10 cellular contexts compared by ENCODE assay signal in the genomic region with DNA sequence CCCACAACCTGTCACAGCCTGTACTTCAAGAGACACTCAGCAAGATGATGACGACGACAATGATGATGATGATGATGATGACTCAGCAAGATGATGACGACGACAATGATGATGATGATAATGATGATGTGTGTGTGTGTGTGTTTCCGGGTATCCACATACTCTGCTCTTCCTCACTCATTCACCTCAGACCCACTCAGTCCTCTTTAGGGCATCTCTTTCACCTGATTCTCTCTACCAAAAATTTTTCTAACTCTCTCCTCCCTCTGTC. TPM values are rescaled to one million over a fixed set of nuclear protein-coding genes. Genes with fewer than 3 reads are reported as not detected.
A peak's percentile ranks its signal among the peaks of the same experiment; 100 is the strongest.
DNase-seq lines count a peak whose midpoint lies in the region; ATAC-seq, FAIRE-seq and TF ChIP-seq lines count a peak whose summit lies in the region.
"Had no signal": no experiment of that assay in that cellular context is flagged by ENCODE, and none has a peak within 500 bp of the region (broad histone marks: within the 10 kb centered on the region; RNA-seq: fewer than 3 reads in every experiment).

No MANE protein-coding gene starts in this region.

- H3K9me3 ChIP-seq in CD4-positive, alpha-beta T cell (ENCODE audit: control insufficient read depth, low read length): no peaks in the 10 kb centered on the region
- H3K9me3 ChIP-seq in right lobe of liver (no peaks in the 10 kb centered on the region), left ventricle myocardium inferior (replicated peaks) (no peaks in the 10 kb centered on the region)

- no peaks in the 10 kb centered on the region for H3K9me3 Mint-ChIP-seq in CD4-positive, alpha-beta T cell
- no peaks in the 10 kb centered on the region for H3K9me3 Mint-ChIP-seq in activated naive CD8-positive, alpha-beta T cell treated with anti-CD3 and anti-CD28 coated beads for 36 hours

- no peaks in the 10 kb centered on the region for H3K27me3 Mint-ChIP-seq in CD4-positive, alpha-beta T cell
- no peaks in the 10 kb centered on the region for H3K27me3 Mint-ChIP-seq in activated naive CD8-positive, alpha-beta T cell treated with anti-CD3 and anti-CD28 coated beads for 36 hours

- POLR2A ChIA-PET in CD4-positive, alpha-beta T cell (lab: Charles Lee): no interaction called here

- H3K27ac Mint-ChIP-seq in CD4-positive, alpha-beta T cell: peak overlapping the region; percentile 84
- peak overlapping the region; percentile 57 for H3K27ac Mint-ChIP-seq in activated naive CD8-positive, alpha-beta T cell treated with anti-CD3 and anti-CD28 coated beads for 36 hours

- H3K27me3 ChIP-seq in CD4-positive, alpha-beta T cell (ENCODE audit: control insufficient read depth, insufficient read depth, low read length): no peaks in the 10 kb centered on the region
- H3K27me3 ChIP-seq in right lobe of liver: no peaks in the 10 kb centered on the region
- H3K27me3 ChIP-seq in left ventricle myocardium inferior (ENCODE audit: low read depth): no peaks in the 10 kb centered on the region

- FAIRE-seq in HTR-8/SVneo (lab: Jason Lieb, UNC): peak; percentile 87

- H3K36me3 ChIP-seq in right lobe of liver (peaks cover 0 to 16% (median under 1%) of the 10 kb centered on the region in 4 donors), left ventricle myocardium inferior (peaks cover 10% of the 10 kb centered on the region)

- TF ChIP-seq CTCF in CD4-positive, alpha-beta T cell (IDR thresholded peaks at IDR 0.05): no peak
- TF ChIP-seq CTCF in right lobe of liver (IDR thresholded peaks at IDR 0.05) (no peak), left ventricle myocardium inferior (IDR thresholded peaks at IDR 0.05; ENCODE audit: borderline replicate concordance) (no peak)

- WGBS in right lobe of liver (ENCODE audit: insufficient coverage, low coverage, low lambda C conversion rate, missing lambda C conversion rate): 27% methylated on average over 5 of the region's 5 CpGs

- no peak for TF ChIP-seq POLR2A in right lobe of liver (IDR thresholded peaks at IDR 0.05)

- peaks cover 22% of the 10 kb centered on the region for H3K4me1 Mint-ChIP-seq in CD4-positive, alpha-beta T cell (ENCODE audit: low read depth)
- peaks cover 17% of the 10 kb centered on the region for H3K4me1 Mint-ChIP-seq in activated naive CD8-positive, alpha-beta T cell treated with anti-CD3 and anti-CD28 coated beads for 36 hours

- intact Hi-C loops in CD4-positive, alpha-beta T cell (cut with DNase I, micrococcal nuclease): no loop called here
- intact Hi-C loops in right lobe of liver (cut with DNase I) (no loop called here), left ventricle myocardium inferior (cut with micrococcal nuclease) (no loop called here)

- peaks cover 0 to 27% (median 13%) of the 10 kb centered on the region in 4 donors for H3K4me1 ChIP-seq in right lobe of liver
- peaks cover 38% of the 10 kb centered on the region for H3K4me1 ChIP-seq in left ventricle myocardium inferior

- peaks cover 22% of the 10 kb centered on the region for H3K36me3 Mint-ChIP-seq in CD4-positive, alpha-beta T cell (ENCODE audit: low read depth)
- peaks cover 24% of the 10 kb centered on the region for H3K36me3 Mint-ChIP-seq in activated naive CD8-positive, alpha-beta T cell treated with anti-CD3 and anti-CD28 coated beads for 36 hours

- ATAC-seq in CD4-positive, alpha-beta T cell (ENCODE audit: poor library complexity): no peak
- ATAC-seq in right lobe of liver: peak in 2 of 4 donors; percentile 1 to 6

- DNase-seq in CD4-positive, alpha-beta T cell: no peak
- DNase-seq in HTR-8/SVneo (ENCODE audit: insufficient read length, low spot score) (no peak), right lobe of liver (no peak), NAMALWA (ENCODE audit: low spot score) (no peak), SHP77 (lab: John Stamatoyannopoulos, UW) (no peak), left ventricle myocardium inferior (no peak), pons (ENCODE audit: low spot score) (no peak)
- DNase-seq in activated naive CD8-positive, alpha-beta T cell treated with anti-CD3 and anti-CD28 coated beads for 36 hours: no peak
- DNase-seq: trophoblast cell had no signal

- H3K4me3 ChIP-seq in right lobe of liver: peak overlapping the region in 1 of 3 donors; percentile 99
- H3K4me3 ChIP-seq in left ventricle myocardium inferior: no peak overlapping the region

- CTCF ChIA-PET in CD4-positive, alpha-beta T cell (lab: Charles Lee): no interaction called here

- H3K27ac ChIP-seq in CD4-positive, alpha-beta T cell (ENCODE audit: low read depth, low read length): no peak overlapping the region
- H3K27ac ChIP-seq in right lobe of liver: peak overlapping the region; percentile 48 to 84 (median 55)
- no peak overlapping the region for H3K27ac ChIP-seq in left ventricle myocardium inferior (replicated peaks)

- H3K4me3 Mint-ChIP-seq in CD4-positive, alpha-beta T cell: peak overlapping the region; percentile 97
- peak overlapping the region; percentile 89 for H3K4me3 Mint-ChIP-seq in activated naive CD8-positive, alpha-beta T cell treated with anti-CD3 and anti-CD28 coated beads for 36 hours

RNA-seq across cellular contexts. Expression of gene EIF6, which starts 1.2 kb away (rescaled TPM):
- total RNA-seq in CD4-positive, alpha-beta T cell: 10 to 100 TPM; 24.9 to 25.8 TPM
- 100 to 1,000 TPM; 172 to 179 TPM for total RNA-seq in activated naive CD8-positive, alpha-beta T cell treated with anti-CD3 and anti-CD28 coated beads for 36 hours
- 100 to 1,000 TPM in 2 of 6 experiments, 10 to 100 TPM in 4; 73.6 to 131 (median 83.3) TPM for total RNA-seq in right lobe of liver
- 37.4 TPM for total RNA-seq in left ventricle myocardium inferior

RNA-seq across cellular contexts. Expression of gene FAM83C, which starts 6.5 kb away (rescaled TPM):
- total RNA-seq in CD4-positive, alpha-beta T cell: not detected
- not detected for total RNA-seq in activated naive CD8-positive, alpha-beta T cell treated with anti-CD3 and anti-CD28 coated beads for 36 hours
- total RNA-seq in right lobe of liver: not detected
- total RNA-seq in left ventricle myocardium inferior: not detected
- total RNA-seq: activated CD8-positive, alpha-beta memory T cell treated with anti-CD3 and anti-CD28 coated beads for 36 hours had no signal

RNA-seq across cellular contexts. Expression of gene MMP24OS, which starts 7.8 kb away (rescaled TPM):
- 10 to 100 TPM; 71.8 to 74.8 TPM for total RNA-seq in CD4-positive, alpha-beta T cell
- total RNA-seq in activated naive CD8-positive, alpha-beta T cell treated with anti-CD3 and anti-CD28 coated beads for 36 hours: 10 to 100 TPM; 27.2 to 27.4 TPM
- total RNA-seq in right lobe of liver (10 to 100 TPM; 13.3 to 40.7 (median 23.5) TPM), left ventricle myocardium inferior (45.4 TPM)

RNA-seq across cellular contexts. Expression of gene MMP24, which starts 59.3 kb away (rescaled TPM):
- not detected for total RNA-seq in CD4-positive, alpha-beta T cell
- total RNA-seq in activated naive CD8-positive, alpha-beta T cell treated with anti-CD3 and anti-CD28 coated beads for 36 hours: not detected
- total RNA-seq in right lobe of liver: 1 to 10 TPM in 2 of 6 experiments, under 1 TPM in 4; 0.27 to 1.5 (median 0.84) TPM
- 0.25 TPM for total RNA-seq in left ventricle myocardium inferior

Comparison
In these comparisons a context has a peak if more than half of its experiments do, and no peak if none do; other contexts are left out.
1. H3K27ac ChIP-seq: peak in right lobe of liver (3 of 3); none in CD4-positive, alpha-beta T cell (single experiment) and left ventricle myocardium inferior (single experiment).